Comparison of ENCODE assay signal across 8 cellular contexts in genomic region chr2:27664245-27664574, GRCh38. TPM values are rescaled to one million over a fixed set of nuclear protein-coding genes. Genes with fewer than 3 reads are reported as not detected.
DNase-seq lines count a peak whose midpoint lies in the region; ATAC-seq, FAIRE-seq and TF ChIP-seq lines count a peak whose summit lies in the region.

No MANE protein-coding gene starts in this region.

- H4K20me1 ChIP-seq in GM12878 (ENCODE audit: control insufficient read depth, insufficient read depth): no peaks in the 10 kb centered on the region

- BruUV-seq in GM12878 (replicated peaks; lab: Mats Ljungman, UMichigan): no TSS peak

- 4% methylated on average over 22 of the region's 22 CpGs for WGBS in GM12878 (ENCODE audit: insufficient coverage, insufficient replicate concordance, low lambda C conversion rate, missing lambda C conversion rate)
- WGBS in lower leg skin, 2 donors: 3 to 6% methylated on average over 12 to 13 of the region's 22 CpGs
- 7 to 20% methylated on average over 4 to 22 of the region's 22 CpGs for WGBS in upper lobe of left lung, 2 donors

- H3K4me2 ChIP-seq in GM12878 (ENCODE audit: control insufficient read depth, insufficient read depth): peak overlapping the region; percentile 80

- in situ Hi-C loops in GM12878 (cut with MboI): no loop called here

- H3K79me2 ChIP-seq in GM12878 (ENCODE audit: control insufficient read depth, insufficient read depth, low read length): peaks cover 29% of the 10 kb centered on the region

- H3K9ac ChIP-seq in HUES48 (ENCODE audit: low read depth, low read length): peak overlapping the region; percentile 89; the same call in 1 of the 2 replicates
- peak overlapping the region; percentile 89 for H3K9ac ChIP-seq in GM12878 (ENCODE audit: control insufficient read depth, insufficient read depth, low read length)

- H3K9me3 ChIP-seq in HUES48 (ENCODE audit: control insufficient read depth, insufficient read depth, low read length) (no peaks in the 10 kb centered on the region), GM12878 (replicated peaks; ENCODE audit: control insufficient read depth, insufficient read depth, low read length) (no peaks in the 10 kb centered on the region), upper lobe of left lung (no peaks in the 10 kb centered on the region)

- RAD21 ChIA-PET in GM12878 (lab: Charles Lee; ENCODE audit: unreplicated experiment): no interaction called here

- DNase-seq in GM12878 (ENCODE audit: low read depth, low spot score) (no peak), lower leg skin (ENCODE audit: low spot score in 2 of 2) (no peak), upper lobe of left lung (no peak), foreskin melanocyte (no peak), AML-193 (lab: John Stamatoyannopoulos, UW) (no peak), EL (no peak)

- H3K4me1 ChIP-seq in HUES48 (ENCODE audit: control insufficient read depth, insufficient read depth, low read length) (no peaks in the 10 kb centered on the region; the same call in 1 of the 2 replicates), GM12878 (ENCODE audit: control insufficient read depth, insufficient read depth, low read length) (peaks cover 10% of the 10 kb centered on the region), upper lobe of left lung (peaks cover 23 to 40% (median 30%) of the 10 kb centered on the region in 4 donors)

- ATAC-seq in GM19395 (IDR thresholded peaks at IDR 0.05; ENCODE audit: unreplicated experiment): peak; percentile 33
- ATAC-seq in GM12878: peak; percentile 54
- ATAC-seq in upper lobe of left lung (ENCODE audit: low FRiP score in 2 of 2): no peak

- TF ChIP-seq POLR2A in GM12878 (IDR thresholded peaks at IDR 0.05; ENCODE audit: low read depth, low read length): no peak
- TF ChIP-seq POLR2A in lower leg skin (IDR thresholded peaks at IDR 0.05): no peak
- no peak for TF ChIP-seq POLR2A in upper lobe of left lung (IDR thresholded peaks at IDR 0.05)

- TF ChIP-seq EP300 in GM12878 (IDR thresholded peaks at IDR 0.05; ENCODE audit: borderline replicate concordance in 1 of 2, control insufficient read depth in 1 of 2, low read depth in 2 of 2, low read length in 2 of 2) (no peak), upper lobe of left lung (IDR thresholded peaks at IDR 0.05) (no peak)

- TF ChIP-seq RAD21 in GM12878 (IDR thresholded peaks at IDR 0.05; ENCODE audit: insufficient read depth, low read depth, low read length): no peak

- H3K4me3 ChIP-seq in HUES48 (ENCODE audit: low read depth, low read length) (peak overlapping the region; percentile 96), GM12878 (peak overlapping the region; percentile 90), lower leg skin (ENCODE audit: low read depth, poor library complexity, severe bottlenecking) (peak overlapping the region; percentile 77), upper lobe of left lung (peak overlapping the region; percentile 82 to 96 (median 84))

- CTCF ChIA-PET in GM12878 (lab: Yijun Ruan, JAX): interaction anchor here (0.7 to 7.1 kb wide), 3 partner anchors 9 to 50 kb away, joined by 3 to 79 read pairs (median 3); no protein-coding TSS in a partner anchor

- SMC1A ChIA-PET in GM12878 (lab: Charles Lee; ENCODE audit: uncharacterized antibody, unreplicated experiment): interaction anchor here (0.9 to 1.3 kb wide), 3 partner anchors 18 to 292 kb away, joined by 3 to 4 read pairs (median 4); no protein-coding TSS in a partner anchor

- TF ChIP-seq CTCF in GM12878 (IDR thresholded peaks at IDR 0.05 in 2 of 3, conservative IDR thresholded peaks at IDR 0.05 in 1 of 3; ENCODE audit: control insufficient read depth in 2 of 3, extremely low read depth in 1 of 3, insufficient read depth in 1 of 3, low read depth in 3 of 3, low read length in 3 of 3) (no peak), lower leg skin (IDR thresholded peaks at IDR 0.05) (no peak), upper lobe of left lung (IDR thresholded peaks at IDR 0.05) (no peak)

- H2AFZ ChIP-seq in GM12878 (ENCODE audit: control insufficient read depth, low read depth, low read length): peak overlapping the region; percentile 97

- H3K27me3 ChIP-seq in HUES48 (ENCODE audit: control insufficient read depth, insufficient read depth, low read length) (no peaks in the 10 kb centered on the region), GM12878 (replicated peaks in 1 of 2; ENCODE audit: control insufficient read depth in 2 of 2, insufficient read depth in 2 of 2, low read length in 1 of 2) (no peaks in the 10 kb centered on the region), upper lobe of left lung (no peaks in the 10 kb centered on the region)

- H3K27ac ChIP-seq in HUES48 (ENCODE audit: low read depth, low read length) (peak overlapping the region; percentile 83), GM12878 (ENCODE audit: control insufficient read depth, insufficient read depth) (peak overlapping the region; percentile 80), upper lobe of left lung (peak overlapping the region; percentile 89 to 97 (median 92))

- intact Hi-C loops in GM12878 (cut with micrococcal nuclease; ENCODE audit: unreplicated experiment): loop anchor here (10.0 kb wide), 1 partner anchor 179 kb away; the partner anchor contains the start of gene IFT172
- intact Hi-C loops in lower leg skin (cut with DNase I; ENCODE audit: low total_unique reads): no loop called here

- POLR2A ChIA-PET in GM12878 (lab: Charles Lee): interaction anchor here (1.3 kb wide), 1 partner anchor 35 kb away, joined by 5 read pairs; the partner anchor contains the start of genes CCDC121 and GPN1

- H3K36me3 ChIP-seq in HUES48 (ENCODE audit: control insufficient read depth, insufficient read depth, low read length): peaks cover 51% of the 10 kb centered on the region
- H3K36me3 ChIP-seq in GM12878 (ENCODE audit: control insufficient read depth in 2 of 2, insufficient read depth in 2 of 2, low read length in 1 of 2): peaks cover 2 to 14% of the 10 kb centered on the region in 2 experiments
- peaks cover 11 to 49% (median 34%) of the 10 kb centered on the region in 4 donors for H3K36me3 ChIP-seq in upper lobe of left lung

- no peak for FAIRE-seq in GM12878 (lab: Jason Lieb, UNC)

RNA-seq across cellular contexts. Expression of gene SLC4A1AP, which starts 0.5 kb away (rescaled TPM):
- total RNA-seq in GM12878 (2013; cell fraction: nucleolus; rRNA removed): 41.4 and 46.2 TPM in 2 replicates
- 22.5 and 23.3 TPM in 2 replicates for total RNA-seq in GM12878 (2014; rRNA removed)
- 28.2 and 30.0 TPM in 2 replicates for total RNA-seq in GM12878 (2014; rRNA removed; fragmentation: Illumina TruSeq; extraction: Trizol)
- 17.3 and 17.9 TPM in 2 replicates for total RNA-seq in GM12878 (2021)
- 10.8 TPM for polyA plus RNA-seq in GM12878 (2011; ENCODE audit: low read depth)
- 16.7 and 24.3 TPM in 2 replicates for polyA plus RNA-seq in GM12878 (2011; rRNA removed)
- 10.4 and 11.9 TPM in 2 replicates for polyA plus RNA-seq in GM12878 (2011; cell fraction: cytosol; rRNA removed)
- 13.7 and 17.0 TPM in 2 replicates for polyA plus RNA-seq in GM12878 (2011; cell fraction: nucleus; rRNA removed)
- polyA plus RNA-seq in GM12878 (2012): 14.7 and 17.1 TPM in 2 replicates
- 28.0 and 31.4 TPM in 2 replicates for polyA plus RNA-seq in GM12878 (2014; fragmentation: Illumina TruSeq; extraction: Trizol)
- polyA plus RNA-seq in GM12878 (2014; fragmentation: Nextera tagmentation; extraction: Ambion mirVana): 10 to 100 TPM in 1 of 2 experiments, 1 to 10 TPM in 1; 6.5 to 16.4 TPM
- polyA plus RNA-seq in GM12878 (2014; rRNA removed): 18.8 and 20.5 TPM in 2 replicates
- polyA plus RNA-seq in GM12878 (2016; fragmentation: Nextera tagmentation; extraction: Ambion mirVana): 10 to 100 TPM; 27.1 to 30.1 TPM
- 6.4 and 9.1 TPM in 2 replicates for polyA minus RNA-seq in GM12878 (2011; rRNA and poly(A)+ RNA removed)
- 6.5 and 7.8 TPM in 2 replicates for polyA minus RNA-seq in GM12878 (2011; cell fraction: cytosol; rRNA and poly(A)+ RNA removed)
- polyA minus RNA-seq in GM12878 (2011; cell fraction: nucleus; rRNA and poly(A)+ RNA removed): 6.2 and 11.9 TPM in 2 replicates
- 10 to 100 TPM; 15.6 to 25.0 (median 22.1) TPM for total RNA-seq in lower leg skin
- total RNA-seq in upper lobe of left lung: 10 to 100 TPM; 15.8 to 44.0 (median 21.6) TPM

RNA-seq across cellular contexts. Expression of gene SUPT7L, which starts 0.8 kb away (rescaled TPM):
- 70.9 and 72.7 TPM in 2 replicates for total RNA-seq in GM12878 (2013; cell fraction: nucleolus; rRNA removed)
- total RNA-seq in GM12878 (2014; rRNA removed) (23.5 and 27.0 TPM in 2 replicates), GM12878 (2014; rRNA removed; fragmentation: Illumina TruSeq; extraction: Trizol) (20.5 and 22.6 TPM in 2 replicates), GM12878 (2021) (19.3 and 19.7 TPM in 2 replicates), lower leg skin (10 to 100 TPM in 3 of 4 donors, 1 to 10 TPM in 1; 9.7 to 16.9 (median 14.9) TPM), upper lobe of left lung (10 to 100 TPM; 22.2 to 70.2 (median 25.0) TPM)
- polyA plus RNA-seq in GM12878 (2011; ENCODE audit: low read depth): 15.5 TPM
- polyA plus RNA-seq in GM12878 (2011; rRNA removed) (43.7 and 44.7 TPM in 2 replicates), GM12878 (2014; fragmentation: Illumina TruSeq; extraction: Trizol) (29.2 and 33.4 TPM in 2 replicates), GM12878 (2014; fragmentation: Nextera tagmentation; extraction: Ambion mirVana) (10 to 100 TPM; 10.2 to 13.3 TPM), GM12878 (2014; rRNA removed) (24.2 and 25.1 TPM in 2 replicates), GM12878 (2016; fragmentation: Nextera tagmentation; extraction: Ambion mirVana) (10 to 100 TPM; 18.4 to 20.0 TPM)
- 36.3 and 39.9 TPM in 2 replicates for polyA plus RNA-seq in GM12878 (2011; cell fraction: cytosol; rRNA removed)
- polyA plus RNA-seq in GM12878 (2011; cell fraction: nucleus; rRNA removed): 49.4 and 78.3 TPM in 2 replicates
- polyA plus RNA-seq in GM12878 (2012): 19.8 and 23.2 TPM in 2 replicates
- polyA minus RNA-seq in GM12878 (2011; rRNA and poly(A)+ RNA removed): 31.6 and 39.1 TPM in 2 replicates
- 16.7 and 22.0 TPM in 2 replicates for polyA minus RNA-seq in GM12878 (2011; cell fraction: cytosol; rRNA and poly(A)+ RNA removed)
- 31.9 and 42.2 TPM in 2 replicates for polyA minus RNA-seq in GM12878 (2011; cell fraction: nucleus; rRNA and poly(A)+ RNA removed)

RNA-seq across cellular contexts. Expression of gene GPN1, which starts 35.4 kb away (rescaled TPM):
- 21.0 and 21.7 TPM in 2 replicates for total RNA-seq in GM12878 (2013; cell fraction: nucleolus; rRNA removed)
- total RNA-seq in GM12878 (2014; rRNA removed): 36.9 and 39.3 TPM in 2 replicates
- total RNA-seq in GM12878 (2014; rRNA removed; fragmentation: Illumina TruSeq; extraction: Trizol): 39.0 and 39.8 TPM in 2 replicates
- total RNA-seq in GM12878 (2021): 32.1 and 38.8 TPM in 2 replicates
- 32.6 TPM for polyA plus RNA-seq in GM12878 (2011; ENCODE audit: low read depth)
- 71.6 and 80.2 TPM in 2 replicates for polyA plus RNA-seq in GM12878 (2011; rRNA removed)
- polyA plus RNA-seq in GM12878 (2011; cell fraction: cytosol; rRNA removed): 37.7 and 40.9 TPM in 2 replicates
- 27.2 and 29.9 TPM in 2 replicates for polyA plus RNA-seq in GM12878 (2011; cell fraction: nucleus; rRNA removed)
- polyA plus RNA-seq in GM12878 (2012): 33.0 and 33.1 TPM in 2 replicates
- 55.3 and 62.2 TPM in 2 replicates for polyA plus RNA-seq in GM12878 (2014; fragmentation: Illumina TruSeq; extraction: Trizol)
- 100 to 1,000 TPM in 1 of 2 experiments, 10 to 100 TPM in 1; 89.5 to 108 TPM for polyA plus RNA-seq in GM12878 (2014; fragmentation: Nextera tagmentation; extraction: Ambion mirVana)
- 36.3 and 41.0 TPM in 2 replicates for polyA plus RNA-seq in GM12878 (2014; rRNA removed)
- polyA plus RNA-seq in GM12878 (2016; fragmentation: Nextera tagmentation; extraction: Ambion mirVana): 10 to 100 TPM; 65.4 to 69.4 TPM
- 43.0 and 56.9 TPM in 2 replicates for polyA minus RNA-seq in GM12878 (2011; rRNA and poly(A)+ RNA removed)
- 19.2 and 21.0 TPM in 2 replicates for polyA minus RNA-seq in GM12878 (2011; cell fraction: cytosol; rRNA and poly(A)+ RNA removed)
- polyA minus RNA-seq in GM12878 (2011; cell fraction: nucleus; rRNA and poly(A)+ RNA removed): 22.2 and 32.7 TPM in 2 replicates
- 10 to 100 TPM; 15.3 to 23.2 (median 21.2) TPM for total RNA-seq in lower leg skin
- total RNA-seq in upper lobe of left lung: 10 to 100 TPM in 5 of 6 donors, 1 to 10 TPM in 1; 9.3 to 31.2 (median 21.6) TPM

RNA-seq across cellular contexts. Expression of gene CCDC121, which starts 35.4 kb away (rescaled TPM):
- 1.6 and 2.8 TPM in 2 replicates for total RNA-seq in GM12878 (2013; cell fraction: nucleolus; rRNA removed)
- 0.34 and 1.0 TPM in 2 replicates for total RNA-seq in GM12878 (2014; rRNA removed)
- total RNA-seq in GM12878 (2014; rRNA removed; fragmentation: Illumina TruSeq; extraction: Trizol): 0.67 and 0.97 TPM in 2 replicates
- total RNA-seq in GM12878 (2021): 0.49 and 0.53 TPM in 2 replicates
- 0.54 TPM for polyA plus RNA-seq in GM12878 (2011; ENCODE audit: low read depth)
- 1.2 and 2.0 TPM in 2 replicates for polyA plus RNA-seq in GM12878 (2011; rRNA removed)
- 0.31 and 0.37 TPM in 2 replicates for polyA plus RNA-seq in GM12878 (2011; cell fraction: cytosol; rRNA removed)
- polyA plus RNA-seq in GM12878 (2011; cell fraction: nucleus; rRNA removed): 1.3 and 1.5 TPM in 2 replicates
- 0.66 and 1.5 TPM in 2 replicates for polyA plus RNA-seq in GM12878 (2012)
- 0.97 and 1.3 TPM in 2 replicates for polyA plus RNA-seq in GM12878 (2014; fragmentation: Illumina TruSeq; extraction: Trizol)
- under 1 TPM; 0.37 to 0.38 TPM for polyA plus RNA-seq in GM12878 (2014; fragmentation: Nextera tagmentation; extraction: Ambion mirVana)
- polyA plus RNA-seq in GM12878 (2014; rRNA removed): 0.48 and 0.85 TPM in 2 replicates
- polyA plus RNA-seq in GM12878 (2016; fragmentation: Nextera tagmentation; extraction: Ambion mirVana): under 1 TPM; 0.59 to 0.84 TPM
- polyA minus RNA-seq in GM12878 (2011; rRNA and poly(A)+ RNA removed): 0.82 and 1.0 TPM in 2 replicates
- 0.94 TPM in 1 of 2 replicates, not detected in the other for polyA minus RNA-seq in GM12878 (2011; cell fraction: cytosol; rRNA and poly(A)+ RNA removed)
- polyA minus RNA-seq in GM12878 (2011; cell fraction: nucleus; rRNA and poly(A)+ RNA removed): 1.1 and 2.6 TPM in 2 replicates
- 1 to 10 TPM; 2.0 to 6.2 (median 4.6) TPM for total RNA-seq in lower leg skin
- total RNA-seq in upper lobe of left lung: 1 to 10 TPM; 1.3 to 7.3 (median 3.6) TPM

Comparison
In these comparisons a context has a peak if more than half of its experiments do, and no peak if none do; other contexts are left out.
1. ATAC-seq: peak in GM19395 (single experiment) and GM12878 (single experiment); none in upper lobe of left lung (0 of 2).
2. Peak in every context shown above with its lines, with median percentiles within 50 percentile points of each other: H3K27ac ChIP-seq and H3K4me3 ChIP-seq.